1 cellular context compared by ENCODE assay signal in the genomic region with DNA sequence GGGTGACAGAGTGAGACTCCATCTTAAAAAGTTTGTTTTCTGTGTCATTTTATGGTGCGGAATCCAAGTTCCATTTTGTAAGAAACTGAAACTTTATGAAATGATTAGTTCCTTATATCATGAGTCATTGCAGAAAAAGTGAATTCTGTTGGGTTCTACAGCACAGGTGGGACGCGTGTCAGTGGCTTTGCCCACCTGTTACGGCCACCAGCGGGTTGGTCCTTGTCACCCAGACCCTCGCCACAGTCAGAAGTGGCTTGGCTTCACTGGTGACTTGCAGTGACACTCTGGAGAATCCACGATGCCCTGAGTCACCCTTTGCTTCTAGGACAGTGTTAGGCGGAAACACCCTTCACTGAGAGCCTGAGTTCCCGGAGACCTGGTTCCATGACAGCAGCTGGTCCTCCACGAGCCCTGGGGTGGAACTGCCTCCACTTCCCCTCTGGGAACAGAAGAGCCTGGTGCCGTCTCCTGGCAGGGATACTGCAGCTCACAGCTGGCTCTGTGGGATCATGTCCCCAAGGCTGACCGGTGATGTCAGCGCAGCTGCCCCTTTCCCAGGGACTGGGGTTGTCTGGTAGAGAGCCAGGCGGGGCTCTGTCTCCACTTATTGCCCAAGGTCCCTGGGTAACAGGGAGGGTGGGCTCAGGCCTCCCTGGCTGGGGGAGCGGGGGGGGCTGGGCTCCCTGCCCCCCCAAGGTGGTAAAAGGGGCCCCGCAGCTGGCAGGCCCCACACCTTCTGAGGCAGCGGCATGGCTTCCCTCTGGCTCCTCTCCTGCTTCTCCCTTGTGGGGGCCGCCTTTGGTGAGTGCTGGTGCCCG.
TF ChIP-seq lines count a peak whose summit lies in the region.

Gene CTRB1, plus strand, starts transcription at position 733 of the 821 bp plus-strand sequence. Its CDS starts 20 bp downstream, at position 753.

TF ChIP-seq in WTC11, 78 proteins besides CTCF, POLR2A, EP300 and RAD21 (continued from another document):
- TF ChIP-seq MAX (CRISPR knock-in tag; IDR thresholded peaks at IDR 0.05): no peak
- TF ChIP-seq, protein P1, sequence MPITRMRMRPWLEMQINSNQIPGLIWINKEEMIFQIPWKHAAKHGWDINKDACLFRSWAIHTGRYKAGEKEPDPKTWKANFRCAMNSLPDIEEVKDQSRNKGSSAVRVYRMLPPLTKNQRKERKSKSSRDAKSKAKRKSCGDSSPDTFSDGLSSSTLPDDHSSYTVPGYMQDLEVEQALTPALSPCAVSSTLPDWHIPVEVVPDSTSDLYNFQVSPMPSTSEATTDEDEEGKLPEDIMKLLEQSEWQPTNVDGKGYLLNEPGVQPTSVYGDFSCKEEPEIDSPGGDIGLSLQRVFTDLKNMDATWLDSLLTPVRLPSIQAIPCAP (CRISPR knock-in tag; IDR thresholded peaks at IDR 0.05): no peak
